Comparison of ENCODE assay signal across 15 cellular contexts in the genomic region with DNA sequence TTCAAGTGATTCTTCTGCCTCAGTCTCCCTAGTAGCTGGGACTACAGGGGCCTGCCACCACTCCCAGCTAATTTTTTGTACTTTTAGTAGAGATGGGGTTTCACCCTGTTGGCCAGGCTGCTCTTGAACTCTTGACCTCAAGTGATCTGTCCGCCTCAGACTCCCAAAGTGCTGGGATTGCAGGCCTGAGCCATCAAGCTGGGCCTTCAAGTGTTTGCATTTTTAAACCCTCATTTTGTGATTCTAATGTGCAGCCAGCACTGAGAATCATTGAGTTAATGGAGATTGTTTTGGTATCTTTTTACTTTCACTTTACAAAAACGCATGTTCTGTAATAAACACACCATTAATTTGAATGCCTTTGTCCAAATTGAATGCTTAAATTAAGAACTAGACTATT. TPM values are rescaled to one million over a fixed set of nuclear protein-coding genes. Genes with fewer than 3 reads are reported as not detected.
DNase-seq lines count a peak whose midpoint lies in the region; ATAC-seq, FAIRE-seq and TF ChIP-seq lines count a peak whose summit lies in the region.
"Had no signal": no experiment of that assay in that cellular context is flagged by ENCODE, and none has a peak within 500 bp of the region (broad histone marks: within the 10 kb centered on the region; RNA-seq: fewer than 3 reads in every experiment).

No MANE protein-coding gene starts in this region.

- no peak overlapping the region for H3K4me3 ChIP-seq in GM23338
- peak overlapping the region; percentile 23 for H3K4me3 ChIP-seq in MG63
- H3K4me3 ChIP-seq in astrocyte (ENCODE audit: insufficient read depth, low read depth, low read length): no peak overlapping the region
- H3K4me3 ChIP-seq in mesenchymal stem cell (ENCODE audit: insufficient read depth in 1 of 2, low read depth in 1 of 2, low read length in 2 of 2): peak overlapping the region in 1 of 2 experiments; percentile 60

- H2BK15ac ChIP-seq in mesenchymal stem cell (ENCODE audit: low read depth, poor library complexity, severe bottlenecking): no peak overlapping the region

- no peak for TF ChIP-seq CTCF in GM23338 (conservative IDR thresholded peaks at IDR 0.05; ENCODE audit: low read depth in 2 of 2)
- TF ChIP-seq CTCF in astrocyte (IDR thresholded peaks at IDR 0.05; ENCODE audit: insufficient read depth, low read depth, low read length): no peak
- TF ChIP-seq CTCF in D721Med (IDR thresholded peaks at IDR 0.05; ENCODE audit: insufficient read depth, missing control alignments): no peak

- no peak overlapping the region for H4K8ac ChIP-seq in mesenchymal stem cell (ENCODE audit: low read length)

- no peak overlapping the region for H2BK12ac ChIP-seq in mesenchymal stem cell (ENCODE audit: low read length in 2 of 2)

- H3K9me3 ChIP-seq in MG63 (0 out of 2 replicates have a peak, but pooled peaks cover 2% of the 10 kb centered on the region), astrocyte (ENCODE audit: insufficient read depth, low read depth, low read length) (no peaks in the 10 kb centered on the region), mesenchymal stem cell (ENCODE audit: control insufficient read depth, low read length) (no peaks in the 10 kb centered on the region)
- H3K9me3 ChIP-seq: BE2C had no signal

- H3K4me1 ChIP-seq in GM23338 (ENCODE audit: insufficient read depth) (peaks cover 16% of the 10 kb centered on the region), astrocyte (ENCODE audit: insufficient read depth, low read length) (no peaks in the 10 kb centered on the region), mesenchymal stem cell (ENCODE audit: control insufficient read depth, insufficient read depth, low read depth, low read length) (no peaks in the 10 kb centered on the region)
- H3K4me1 ChIP-seq: BE2C had no signal

- H3K9ac ChIP-seq in astrocyte (ENCODE audit: low read length) (no peak overlapping the region), mesenchymal stem cell (ENCODE audit: low read length) (peak overlapping the region; percentile 58)

- FAIRE-seq in astrocyte (lab: Jason Lieb, UNC) (no peak), D721Med (lab: Jason Lieb, UNC) (no peak)

- H3F3A ChIP-seq in GM23338 (replicated peaks; ENCODE audit: low read depth): no peaks in the 10 kb centered on the region

- H2BK120ac ChIP-seq in mesenchymal stem cell (ENCODE audit: low read depth, low read length): no peak overlapping the region

- H3K79me1 ChIP-seq in mesenchymal stem cell (replicated peaks; ENCODE audit: low read length, poor library complexity, severe bottlenecking): no peaks in the 10 kb centered on the region

- no peak overlapping the region for H3K27ac Mint-ChIP-seq in GM23338
- no peak overlapping the region for H3K27ac Mint-ChIP-seq in astrocyte (ENCODE audit: unreplicated experiment)
- H3K27ac Mint-ChIP-seq: IgD-negative memory B cell had no signal

- H3K4me1 Mint-ChIP-seq in GM23338: peaks cover 19% of the 10 kb centered on the region
- peaks cover 2% of the 10 kb centered on the region for H3K4me1 Mint-ChIP-seq in astrocyte (ENCODE audit: low read depth, unreplicated experiment)
- H3K4me1 Mint-ChIP-seq: IgD-negative memory B cell had no signal

- H4K20me1 ChIP-seq in GM23338 (replicated peaks; ENCODE audit: insufficient read depth): no peaks in the 10 kb centered on the region
- H4K20me1 ChIP-seq in astrocyte (ENCODE audit: insufficient read depth, low read length): no peaks in the 10 kb centered on the region

- no peak overlapping the region for H3K23ac ChIP-seq in mesenchymal stem cell (ENCODE audit: low read length in 2 of 2)

- H3K27me3 ChIP-seq in GM23338 (ENCODE audit: insufficient read depth) (no peaks in the 10 kb centered on the region), MG63 (no peaks in the 10 kb centered on the region), astrocyte (ENCODE audit: insufficient read depth, low read length) (no peaks in the 10 kb centered on the region), mesenchymal stem cell (ENCODE audit: control insufficient read depth in 1 of 2, insufficient read depth in 1 of 2, low read length in 2 of 2) (no peaks in the 10 kb centered on the region)
- H3K27me3 ChIP-seq: BE2C had no signal

- peak overlapping the region in 1 of 2 experiments; percentile 52 for H3K18ac ChIP-seq in mesenchymal stem cell (ENCODE audit: low read depth in 1 of 2, low read length in 2 of 2)

- DNase-seq in GM23338 (ENCODE audit: low spot score): peak; percentile 44
- peak; percentile 4 for DNase-seq in MG63
- no peak for DNase-seq in astrocyte (ENCODE audit: low read depth)
- no peak for DNase-seq in mesenchymal stem cell
- no peak for DNase-seq in D721Med (ENCODE audit: insufficient read length, low spot score)
- DNase-seq in foreskin melanocyte: no peak
- DNase-seq in NCI-H2171 (lab: John Stamatoyannopoulos, UW): no peak
- DNase-seq: BE2C, NCI-H1048, NCI-H446, NCI-H748 treated with DMSO at 0.1 percent for 48 hours, SIG-M5, SW 1271 had no signal

- H3K4ac ChIP-seq in mesenchymal stem cell (ENCODE audit: low read depth in 1 of 2, low read length in 2 of 2): no peak overlapping the region

- H2AK5ac ChIP-seq in mesenchymal stem cell (ENCODE audit: low read length, severe bottlenecking): no peak overlapping the region

- H3K36me3 Mint-ChIP-seq in GM23338 (ENCODE audit: low read depth) (no peaks in the 10 kb centered on the region), astrocyte (ENCODE audit: low read depth, unreplicated experiment) (no peaks in the 10 kb centered on the region)
- H3K36me3 Mint-ChIP-seq: IgD-negative memory B cell had no signal

- H3K79me2 ChIP-seq in GM23338 (replicated peaks; ENCODE audit: insufficient read depth) (no peaks in the 10 kb centered on the region), astrocyte (ENCODE audit: insufficient read depth, low read length) (no peaks in the 10 kb centered on the region)

- H3K4me2 ChIP-seq in GM23338: peak overlapping the region; percentile 41; the same call in 1 of the 2 replicates
- peak overlapping the region; percentile 38 for H3K4me2 ChIP-seq in astrocyte (ENCODE audit: low read length)
- no peak overlapping the region for H3K4me2 ChIP-seq in mesenchymal stem cell (ENCODE audit: low read length, poor library complexity, severe bottlenecking)

- no peak overlapping the region for H4K91ac ChIP-seq in mesenchymal stem cell (ENCODE audit: low read length)

- H3K27ac ChIP-seq in GM23338 (ENCODE audit: low read depth): no peak overlapping the region
- H3K27ac ChIP-seq in astrocyte (ENCODE audit: low read depth, low read length): no peak overlapping the region
- H3K27ac ChIP-seq in mesenchymal stem cell (ENCODE audit: low read length, poor library complexity, severe bottlenecking): no peak overlapping the region

- H3K14ac ChIP-seq in mesenchymal stem cell (ENCODE audit: low read length in 2 of 2): no peak overlapping the region

- H3K9me3 Mint-ChIP-seq in GM23338: no peaks in the 10 kb centered on the region
- H3K9me3 Mint-ChIP-seq in astrocyte (ENCODE audit: unreplicated experiment): no peaks in the 10 kb centered on the region

- H3K9me2 ChIP-seq in GM23338 (ENCODE audit: insufficient read depth): no peaks in the 10 kb centered on the region

- H2AFZ ChIP-seq in GM23338 (no peak overlapping the region), astrocyte (ENCODE audit: low read depth, low read length) (no peak overlapping the region), mesenchymal stem cell (ENCODE audit: low read depth, low read length) (no peak overlapping the region)

- peaks cover 4% of the 10 kb centered on the region for H3K27me3 Mint-ChIP-seq in GM23338 (ENCODE audit: insufficient read depth, low read depth, poor library complexity)
- H3K27me3 Mint-ChIP-seq in astrocyte (ENCODE audit: low read depth, unreplicated experiment): no peaks in the 10 kb centered on the region
- H3K27me3 Mint-ChIP-seq: IgD-negative memory B cell had no signal

- H3K36me3 ChIP-seq in GM23338 (ENCODE audit: insufficient read depth) (no peaks in the 10 kb centered on the region), MG63 (no peaks in the 10 kb centered on the region), astrocyte (ENCODE audit: insufficient read depth, low read length) (no peaks in the 10 kb centered on the region), mesenchymal stem cell (ENCODE audit: control insufficient read depth in 1 of 2, insufficient read depth in 2 of 2, low read depth in 1 of 2, low read length in 2 of 2) (no peaks in the 10 kb centered on the region)
- H3K36me3 ChIP-seq: BE2C had no signal

- WGBS in mesenchymal stem cell: 100% methylated on average over 1 of the region's 2 CpGs

- no peak overlapping the region for H2BK5ac ChIP-seq in mesenchymal stem cell (ENCODE audit: low read depth, low read length, poor library complexity, severe bottlenecking)

- H3K4me3 Mint-ChIP-seq in GM23338: no peak overlapping the region; the same call in 2 of the 3 replicates
- H3K4me3 Mint-ChIP-seq in astrocyte (ENCODE audit: unreplicated experiment): no peak overlapping the region
- H3K4me3 Mint-ChIP-seq: IgD-negative memory B cell had no signal

- ATAC-seq in GM23338: peak; percentile 81
- ATAC-seq: HCT116 had no signal

TF ChIP-seq in GM23338, 12 proteins besides CTCF, POLR2A, EP300 and RAD21 (continues in another document):
- TF ChIP-seq EZH2 (IDR thresholded peaks at IDR 0.05; ENCODE audit: low read depth, unreplicated experiment): no peak
- TF ChIP-seq EZH2phosphoT487 (IDR thresholded peaks at IDR 0.05; ENCODE audit: unreplicated experiment): no peak
- peak; percentile 46; the same call in 1 of the 2 replicates for TF ChIP-seq NANOG (IDR thresholded peaks at IDR 0.05; ENCODE audit: borderline replicate concordance)

RNA-seq across cellular contexts. Expression of a gene that starts 3.4 kb away (rescaled TPM):
- not detected in 2 replicates for total RNA-seq in GM23338 (2014; rRNA removed; shearing (Covaris generic))
- polyA plus RNA-seq in GM23338 (2016; fragmentation: Nextera tagmentation; extraction: Ambion mirVana): 0.08 TPM in 1 of 2 replicates, not detected in the other
- total RNA-seq in MG63 (2014; rRNA removed; shearing (Covaris generic); ENCODE audit: low replicate concordance): not detected in 2 replicates
- total RNA-seq in astrocyte: not detected in 2 replicates
- not detected for polyA plus RNA-seq in mesenchymal stem cell (2013, experiment 1 of 2)
- not detected for polyA plus RNA-seq in mesenchymal stem cell (2013, experiment 2 of 2)
- polyA plus RNA-seq: IgD-negative memory B cell had no signal

Comparison
In these comparisons a context has a peak if more than half of its experiments do, and no peak if none do; other contexts are left out.
1. DNase-seq: peak in GM23338 (single experiment) and MG63 (single experiment); none in astrocyte (single experiment), mesenchymal stem cell (single experiment), D721Med (single experiment), foreskin melanocyte (single experiment) and NCI-H2171 (single experiment).